Comparison of ENCODE assay signal across 13 cellular contexts in genomic region chr1:183244466-183244865, GRCh38. TPM values are rescaled to one million over a fixed set of nuclear protein-coding genes. Genes with fewer than 3 reads are reported as not detected.
A peak's percentile ranks its signal among the peaks of the same experiment; 100 is the strongest.
DNase-seq lines count a peak whose midpoint lies in the region; ATAC-seq and TF ChIP-seq lines count a peak whose summit lies in the region.
"Had no signal": no experiment of that assay in that cellular context is flagged by ENCODE, and none has a peak within 500 bp of the region (broad histone marks: within the 10 kb centered on the region; RNA-seq: fewer than 3 reads in every experiment).

No MANE protein-coding gene starts in this region.

- H3K4me1 ChIP-seq in heart left ventricle (peaks cover 0 to 60% (median 13%) of the 10 kb centered on the region in 12 donors), sigmoid colon (peaks cover 0 to 4% (median 0%) of the 10 kb centered on the region in 4 donors)

- no peaks in the 10 kb centered on the region for H3K9me3 ChIP-seq in SK-N-MC (ENCODE audit: low read depth, low read length)
- H3K9me3 ChIP-seq in heart left ventricle = no peaks in the 10 kb centered on the region
- H3K9me3 ChIP-seq in sigmoid colon = no peaks in the 10 kb centered on the region
- H3K9me3 ChIP-seq in MG63 = peaks cover 3% of the 10 kb centered on the region; the same call in 1 of the 2 replicates

- H3K9ac ChIP-seq in SK-N-MC (ENCODE audit: insufficient read length) = no peak overlapping the region

- H3K4me3 ChIP-seq in SK-N-MC = no peak overlapping the region
- no peak overlapping the region for H3K4me3 ChIP-seq in heart left ventricle
- H3K4me3 ChIP-seq in sigmoid colon = no peak overlapping the region
- no peak overlapping the region for H3K4me3 ChIP-seq in MG63

- H3K27me3 ChIP-seq in heart left ventricle (no peaks in the 10 kb centered on the region), sigmoid colon (no peaks in the 10 kb centered on the region), MG63 (no peaks in the 10 kb centered on the region)

- H3K27ac ChIP-seq in SK-N-MC (no peak overlapping the region), heart left ventricle (peak overlapping the region; percentile 26 to 88 (median 70)), sigmoid colon (peak overlapping the region; percentile 41 to 71 (median 58))
- H3K27ac ChIP-seq: WERI-Rb-1 had no signal

- 43 to 50% (median 45%) methylated on average over 1 of the region's 1 CpG for WGBS in heart left ventricle, 4 donors
- 74 to 90% methylated on average over 1 of the region's 1 CpG for WGBS in sigmoid colon, 2 donors

- intact Hi-C loops in heart left ventricle (cut with DNase I) = loop anchor here in 3 of 10 donors (1.0 to 5.0 kb wide), 3 partner anchors 26 to 222 kb away; partner anchors contain the start of gene LAMC1 (in 1 of the 3)
- intact Hi-C loops in sigmoid colon (cut with DNase I) = no loop called here

- H3K36me3 ChIP-seq in SK-N-MC (ENCODE audit: insufficient read depth, low read length) (no peaks in the 10 kb centered on the region), heart left ventricle (no peaks in the 10 kb centered on the region), sigmoid colon (no peaks in the 10 kb centered on the region), MG63 (no peaks in the 10 kb centered on the region)
- H3K36me3 ChIP-seq: WERI-Rb-1 had no signal

- TF ChIP-seq EP300 in sigmoid colon (IDR thresholded peaks at IDR 0.05) = peak in 3 of 4 donors; percentile 8 to 75 (median 23)

- ATAC-seq in heart left ventricle = peak; percentile 22 to 64 (median 46)
- no peak for ATAC-seq in GM18870 (IDR thresholded peaks at IDR 0.05; ENCODE audit: unreplicated experiment)
- no peak for ATAC-seq in HG03571 (IDR thresholded peaks at IDR 0.05; ENCODE audit: unreplicated experiment)

- TF ChIP-seq POLR2A in heart left ventricle (IDR thresholded peaks at IDR 0.05) = no peak
- no peak for TF ChIP-seq POLR2A in sigmoid colon (IDR thresholded peaks at IDR 0.05)

- DNase-seq in GM03348 (ENCODE audit: low spot score) = peak; percentile 73
- DNase-seq in SK-N-MC (ENCODE audit: low read depth, low spot score) = peak; percentile 84
- peak; percentile 49 to 89 (median 84) for DNase-seq in heart left ventricle
- peak; percentile 95 for DNase-seq in sigmoid colon
- no peak for DNase-seq in MG63
- DNase-seq in NCI-H187 (lab: John Stamatoyannopoulos, UW) = no peak
- DNase-seq: activated effector memory CD4-positive, alpha-beta T cell treated with anti-CD3 and anti-CD28 coated beads, Interleukin-2, amount 50 U/mL, for 16 hours; kidney glomerular epithelial cell; NK-92 treated with Interleukin-12 subunit alpha and Interleukin-12 subunit beta, amount 100 ng/mL, for 24 hours; retina; WERI-Rb-1 had no signal

- TF ChIP-seq CTCF in heart left ventricle (IDR thresholded peaks at IDR 0.05) (no peak), sigmoid colon (IDR thresholded peaks at IDR 0.05) (no peak)

RNA-seq across cellular contexts. Expression of gene LAMC2, which starts 58.4 kb away (rescaled TPM):
- total RNA-seq in heart left ventricle = 10 to 100 TPM in 1 of 9 donors, 1 to 10 TPM in 7, under 1 TPM in 1; 0.50 to 15.4 (median 1.5) TPM
- polyA plus RNA-seq in heart left ventricle = 10 to 100 TPM in 1 of 2 donors, under 1 TPM in 1; 0.61 to 10.8 TPM
- 1 to 10 TPM; 2.6 to 5.0 (median 3.7) TPM for total RNA-seq in sigmoid colon
- 10 to 100 TPM in 1 of 3 donors, 1 to 10 TPM in 2; 4.2 to 24.0 (median 4.8) TPM for polyA plus RNA-seq in sigmoid colon
- 0.10 and 0.16 TPM in 2 replicates for total RNA-seq in MG63 (2014; rRNA removed; shearing (Covaris generic); ENCODE audit: low replicate concordance)

Comparison
In these comparisons a context has a peak if more than half of its experiments do, and no peak if none do; other contexts are left out.
1. DNase-seq: peak in GM03348 (single experiment), SK-N-MC (single experiment), heart left ventricle (5 of 5) and sigmoid colon (single experiment); none in MG63 (single experiment) and NCI-H187 (0 of 2).
2. ATAC-seq: peak in heart left ventricle (4 of 4); none in GM18870 (single experiment) and HG03571 (single experiment).